Comparison of ENCODE assay signal across 10 cellular contexts in genomic region chr5:141510850-141511718, GRCh38. TPM values are rescaled to one million over a fixed set of nuclear protein-coding genes. Genes with fewer than 3 reads are reported as not detected.
DNase-seq lines count a peak whose midpoint lies in the region; ATAC-seq, FAIRE-seq and TF ChIP-seq lines count a peak whose summit lies in the region.
"Had no signal": no experiment of that assay in that cellular context is flagged by ENCODE, and none has a peak within 500 bp of the region (broad histone marks: within the 10 kb centered on the region; RNA-seq: fewer than 3 reads in every experiment).

No MANE protein-coding gene starts in this region.

- H3K4me3 Mint-ChIP-seq in activated CD4-positive, alpha-beta T cell treated with anti-CD3 and anti-CD28 coated beads for 36 hours: no peak overlapping the region

- no peak overlapping the region for H3K27ac Mint-ChIP-seq in activated CD4-positive, alpha-beta T cell treated with anti-CD3 and anti-CD28 coated beads for 36 hours

- peaks cover 8% of the 10 kb centered on the region for H3K79me2 ChIP-seq in osteoblast (ENCODE audit: insufficient read depth, low read length)

- H3K36me3 ChIP-seq in osteoblast (ENCODE audit: insufficient read depth, low read length): peaks cover 23% of the 10 kb centered on the region
- H3K36me3 ChIP-seq: cardiac muscle cell had no signal

- no peaks in the 10 kb centered on the region for H3K27me3 ChIP-seq in osteoblast (ENCODE audit: insufficient read depth, low read length)
- H3K27me3 ChIP-seq: cardiac muscle cell had no signal

- no peak overlapping the region for H3K4me3 ChIP-seq in osteoblast (ENCODE audit: insufficient read depth, low read length)
- H3K4me3 ChIP-seq: cardiac muscle cell had no signal

- no peak overlapping the region for H3K4me2 ChIP-seq in osteoblast (ENCODE audit: insufficient read depth, low read length)

- H3K4me1 Mint-ChIP-seq in activated CD4-positive, alpha-beta T cell treated with anti-CD3 and anti-CD28 coated beads for 36 hours: peaks cover 38% of the 10 kb centered on the region

- CTCF ChIA-PET in activated CD4-positive, alpha-beta T cell treated with anti-CD3 and anti-CD28 coated beads for 36 hours (lab: Charles Lee): interaction anchor here (0.6 to 7.9 kb wide), 14 partner anchors 13 to 266 kb away, joined by 3 to 101 read pairs (median 6); partner anchors contain the start of genes PCDHB15, PCDHGA1, PCDHGA10 and PCDHGA11

- peaks cover 72% of the 10 kb centered on the region for H3K4me1 ChIP-seq in osteoblast (ENCODE audit: insufficient read depth, low read length)

- H3K27me3 Mint-ChIP-seq in activated CD4-positive, alpha-beta T cell treated with anti-CD3 and anti-CD28 coated beads for 36 hours: no peaks in the 10 kb centered on the region

- H3K9me3 ChIP-seq in osteoblast (ENCODE audit: low read depth, low read length): no peaks in the 10 kb centered on the region

- no peaks in the 10 kb centered on the region for H3K9me3 Mint-ChIP-seq in activated CD4-positive, alpha-beta T cell treated with anti-CD3 and anti-CD28 coated beads for 36 hours (ENCODE audit: low read depth)

- H3K36me3 Mint-ChIP-seq in activated CD4-positive, alpha-beta T cell treated with anti-CD3 and anti-CD28 coated beads for 36 hours (ENCODE audit: low read depth): peaks cover 14% of the 10 kb centered on the region

- TF ChIP-seq POLR2A in Raji (IDR thresholded peaks at IDR 0.05; ENCODE audit: insufficient read depth, low read depth, low read length): peak; percentile 74

- intact Hi-C loops in activated CD4-positive, alpha-beta T cell treated with anti-CD3 and anti-CD28 coated beads for 36 hours (cut with DNase I, micrococcal nuclease): loop anchor here in 1 of 2 experiments (5.0 kb wide), 1 partner anchor 34 kb away; the partner anchor contains the start of gene PCDHGC3

- POLR2A ChIA-PET in activated CD4-positive, alpha-beta T cell treated with anti-CD3 and anti-CD28 coated beads for 36 hours (lab: Charles Lee): no interaction called here

- ATAC-seq in GM21825 (IDR thresholded peaks at IDR 0.05; ENCODE audit: unreplicated experiment): peak; percentile 38
- no peak for ATAC-seq in activated CD4-positive, alpha-beta T cell treated with anti-CD3 and anti-CD28 coated beads for 36 hours

- TF ChIP-seq CTCF in osteoblast (IDR thresholded peaks at IDR 0.05; ENCODE audit: extremely low read depth, low read depth, low read length): no peak

- peak; percentile 88 for FAIRE-seq in GM18507 (lab: Jason Lieb, UNC)
- no peak for FAIRE-seq in HTR-8/SVneo (lab: Jason Lieb, UNC)

- no peak for DNase-seq in GM18507 (ENCODE audit: extremely low spot score, insufficient read length, low read depth)
- no peak for DNase-seq in osteoblast (ENCODE audit: insufficient read length, low spot score, missing footprints)
- DNase-seq in NCI-H226: no peak
- no peak for DNase-seq in activated CD8-positive, alpha-beta memory T cell treated with anti-CD3 and anti-CD28 coated beads, Interleukin-2, amount 50 U/mL, for 48 hours
- no peak for DNase-seq in HTR-8/SVneo (ENCODE audit: insufficient read length, low spot score)
- no peak for DNase-seq in activated CD4-positive, alpha-beta T cell treated with anti-CD3 and anti-CD28 coated beads for 36 hours
- DNase-seq: NCI-H524 treated with DMSO at 0.1 percent for 48 hours had no signal

- no peak overlapping the region for H2AFZ ChIP-seq in osteoblast (ENCODE audit: low read length)

- no peaks in the 10 kb centered on the region for H4K20me1 ChIP-seq in osteoblast (ENCODE audit: insufficient read depth, low read length)

- peak overlapping the region; percentile 96 for H3K27ac ChIP-seq in osteoblast (ENCODE audit: low read depth, low read length)
- H3K27ac ChIP-seq: cardiac muscle cell had no signal

RNA-seq across cellular contexts. Expression of gene PCDHGC5, which starts 22.2 kb away (rescaled TPM):
- 3.6 and 5.3 TPM in 2 replicates for total RNA-seq in osteoblast
- not detected for total RNA-seq in activated CD4-positive, alpha-beta T cell treated with anti-CD3 and anti-CD28 coated beads for 36 hours

RNA-seq across cellular contexts. Expression of gene PCDHGC4, which starts 26.3 kb away (rescaled TPM):
- total RNA-seq in osteoblast: 2.9 and 3.8 TPM in 2 replicates
- not detected for total RNA-seq in activated CD4-positive, alpha-beta T cell treated with anti-CD3 and anti-CD28 coated beads for 36 hours

RNA-seq across cellular contexts. Expression of gene PCDHGC3, which starts 35.3 kb away (rescaled TPM):
- total RNA-seq in osteoblast: 59.4 and 91.3 TPM in 2 replicates
- total RNA-seq in activated CD4-positive, alpha-beta T cell treated with anti-CD3 and anti-CD28 coated beads for 36 hours: under 1 TPM; 0.16 to 0.34 TPM

Comparison
In these comparisons a context has a peak if more than half of its experiments do, and no peak if none do; other contexts are left out.
1. RNA of gene PCDHGC3, which starts 35.3 kb away (total RNA-seq): 59.4 to 91.3 TPM in osteoblast; 0.16 to 0.34 TPM in activated CD4-positive, alpha-beta T cell treated with anti-CD3 and anti-CD28 coated beads for 36 hours; every median in the first group is over 10 times any median in the second.